ENCODE assay signal across 20 cellular contexts in genomic region chr14:95462491-95462890, GRCh38. TPM values are rescaled to one million over a fixed set of nuclear protein-coding genes. Genes with fewer than 3 reads are reported as not detected.
DNase-seq lines count a peak whose midpoint lies in the region; ATAC-seq and TF ChIP-seq lines count a peak whose summit lies in the region.
"Had no signal": no experiment of that assay in that cellular context is flagged by ENCODE, and none has a peak within 500 bp of the region (broad histone marks: within the 10 kb centered on the region; RNA-seq: fewer than 3 reads in every experiment).

No MANE protein-coding gene starts in this region.

- ATAC-seq in GM18519 (IDR thresholded peaks at IDR 0.05; ENCODE audit: low FRiP score, unreplicated experiment), result no peak

- no peaks in the 10 kb centered on the region for H3K9me3 Mint-ChIP-seq in activated CD4-positive, alpha-beta T cell treated with anti-CD3 and anti-CD28 coated beads, Interleukin-2, amount 10 ng/mL, durations not matched to agents 7 days and 5 days
- no peaks in the 10 kb centered on the region for H3K9me3 Mint-ChIP-seq in activated CD4-positive, alpha-beta T cell treated with anti-CD3 and anti-CD28 coated beads, Interleukin-2, amount 10 ng/mL, durations not matched to agents 24 days and 14 days
- H3K9me3 Mint-ChIP-seq in activated naive CD8-positive, alpha-beta T cell treated with anti-CD3 and anti-CD28 coated beads for 36 hours, result no peaks in the 10 kb centered on the region
- H3K9me3 Mint-ChIP-seq: HFFc6 had no signal

- H3K4me3 ChIP-seq in Loucy (ENCODE audit: low read length, poor library complexity, severe bottlenecking), result peak overlapping the region; percentile 42
- no peak overlapping the region for H3K4me3 ChIP-seq in spleen
- H3K4me3 ChIP-seq: ascending aorta, mucosa of descending colon, testis had no signal

- H3K27me3 ChIP-seq in Loucy (ENCODE audit: insufficient read depth, low read length, poor library complexity, severe bottlenecking), result no peaks in the 10 kb centered on the region
- H3K27me3 ChIP-seq in spleen (replicated peaks in 1 of 7), result no peaks in the 10 kb centered on the region
- H3K27me3 ChIP-seq: ascending aorta, neutrophil, testis had no signal

- peak overlapping the region; percentile 80 for H3K4me2 ChIP-seq in Loucy (ENCODE audit: low read depth, low read length, poor library complexity, severe bottlenecking)

- H3K27ac ChIP-seq in spleen, result peak overlapping the region in 5 of 8 donors; percentile 46 to 77 (median 67)
- H3K27ac ChIP-seq: neutrophil, testis had no signal

- no peaks in the 10 kb centered on the region for H3K36me3 ChIP-seq in Loucy (ENCODE audit: insufficient read depth, low read length)
- H3K36me3 ChIP-seq in spleen, result peaks cover 0 to 98% (median 22%) of the 10 kb centered on the region in 6 donors

- peaks cover 57% of the 10 kb centered on the region for H3K4me1 Mint-ChIP-seq in activated CD4-positive, alpha-beta T cell treated with anti-CD3 and anti-CD28 coated beads, Interleukin-2, amount 10 ng/mL, durations not matched to agents 7 days and 5 days
- peaks cover 34% of the 10 kb centered on the region for H3K4me1 Mint-ChIP-seq in activated CD4-positive, alpha-beta T cell treated with anti-CD3 and anti-CD28 coated beads, Interleukin-2, amount 10 ng/mL, durations not matched to agents 24 days and 14 days
- peaks cover 68% of the 10 kb centered on the region for H3K4me1 Mint-ChIP-seq in activated naive CD8-positive, alpha-beta T cell treated with anti-CD3 and anti-CD28 coated beads for 36 hours

- no peak for TF ChIP-seq POLR2A in spleen (IDR thresholded peaks at IDR 0.05)

- peaks cover 62% of the 10 kb centered on the region for H3K4me1 ChIP-seq in Loucy (ENCODE audit: insufficient read depth, low read length, poor library complexity, severe bottlenecking)
- peaks cover 7 to 51% (median 30%) of the 10 kb centered on the region in 6 donors for H3K4me1 ChIP-seq in spleen
- H3K4me1 ChIP-seq: testis had no signal

- no peaks in the 10 kb centered on the region for H3K9me2 ChIP-seq in Loucy (replicated peaks; ENCODE audit: low read depth, low read length)

- WGBS in spleen, 5 donors, result 80 to 93% (median 89%) methylated on average over 7 to 10 of the region's 10 CpGs

- H2AFZ ChIP-seq in Loucy (ENCODE audit: low read length), result no peak overlapping the region

- H3K9me3 ChIP-seq in Loucy (ENCODE audit: insufficient read depth, low read depth, low read length), result no peaks in the 10 kb centered on the region
- no peaks in the 10 kb centered on the region for H3K9me3 ChIP-seq in spleen
- H3K9me3 ChIP-seq: ascending aorta, mucosa of descending colon, neutrophil, testis had no signal

- intact Hi-C loops in activated CD4-positive, alpha-beta T cell treated with anti-CD3 and anti-CD28 coated beads, Interleukin-2, amount 10 ng/mL, durations not matched to agents 24 days and 14 days (cut with micrococcal nuclease), result loop anchor here (5.0 kb wide), 1 partner anchor 70 kb away; no protein-coding TSS in a partner anchor
- intact Hi-C loops in spleen (cut with DNase I; ENCODE audit: low total_unique reads), result no loop called here

- CTCF ChIA-PET in activated CD4-positive, alpha-beta T cell treated with anti-CD3 and anti-CD28 coated beads, Interleukin-2, amount 10 ng/mL, durations not matched to agents 7 days and 5 days (lab: Charles Lee), result interaction anchor here (0.6 to 3.0 kb wide), 4 partner anchors 10 to 623 kb away, joined by 3 to 10 read pairs (median 4); no protein-coding TSS in a partner anchor

- H3K36me3 Mint-ChIP-seq in activated CD4-positive, alpha-beta T cell treated with anti-CD3 and anti-CD28 coated beads, Interleukin-2, amount 10 ng/mL, durations not matched to agents 7 days and 5 days (ENCODE audit: low read depth), result peaks cover 72% of the 10 kb centered on the region
- H3K36me3 Mint-ChIP-seq in activated CD4-positive, alpha-beta T cell treated with anti-CD3 and anti-CD28 coated beads, Interleukin-2, amount 10 ng/mL, durations not matched to agents 24 days and 14 days (ENCODE audit: low read depth), result peaks cover 56% of the 10 kb centered on the region
- peaks cover 49% of the 10 kb centered on the region for H3K36me3 Mint-ChIP-seq in activated naive CD8-positive, alpha-beta T cell treated with anti-CD3 and anti-CD28 coated beads for 36 hours

- POLR2A ChIA-PET in activated CD4-positive, alpha-beta T cell treated with anti-CD3 and anti-CD28 coated beads, Interleukin-2, amount 10 ng/mL, durations not matched to agents 7 days and 5 days (lab: Charles Lee), result no interaction called here

- no peaks in the 10 kb centered on the region for H3K79me2 ChIP-seq in Loucy (ENCODE audit: insufficient read depth, low read length)

- H3K9ac ChIP-seq in Loucy (ENCODE audit: low read depth, low read length, poor library complexity, severe bottlenecking), result peak overlapping the region; percentile 84

- H3K27me3 Mint-ChIP-seq in activated CD4-positive, alpha-beta T cell treated with anti-CD3 and anti-CD28 coated beads, Interleukin-2, amount 10 ng/mL, durations not matched to agents 7 days and 5 days, result no peaks in the 10 kb centered on the region
- H3K27me3 Mint-ChIP-seq in activated CD4-positive, alpha-beta T cell treated with anti-CD3 and anti-CD28 coated beads, Interleukin-2, amount 10 ng/mL, durations not matched to agents 24 days and 14 days, result no peaks in the 10 kb centered on the region
- H3K27me3 Mint-ChIP-seq in activated naive CD8-positive, alpha-beta T cell treated with anti-CD3 and anti-CD28 coated beads for 36 hours, result no peaks in the 10 kb centered on the region

- H3K4me3 Mint-ChIP-seq in activated CD4-positive, alpha-beta T cell treated with anti-CD3 and anti-CD28 coated beads, Interleukin-2, amount 10 ng/mL, durations not matched to agents 7 days and 5 days, result peak overlapping the region; percentile 45
- no peak overlapping the region for H3K4me3 Mint-ChIP-seq in activated CD4-positive, alpha-beta T cell treated with anti-CD3 and anti-CD28 coated beads, Interleukin-2, amount 10 ng/mL, durations not matched to agents 24 days and 14 days
- no peak overlapping the region for H3K4me3 Mint-ChIP-seq in activated naive CD8-positive, alpha-beta T cell treated with anti-CD3 and anti-CD28 coated beads for 36 hours
- H3K4me3 Mint-ChIP-seq: HFFc6 had no signal

- peak overlapping the region; percentile 93 for H3K27ac Mint-ChIP-seq in activated CD4-positive, alpha-beta T cell treated with anti-CD3 and anti-CD28 coated beads, Interleukin-2, amount 10 ng/mL, durations not matched to agents 7 days and 5 days
- no peak overlapping the region for H3K27ac Mint-ChIP-seq in activated CD4-positive, alpha-beta T cell treated with anti-CD3 and anti-CD28 coated beads, Interleukin-2, amount 10 ng/mL, durations not matched to agents 24 days and 14 days
- peak overlapping the region; percentile 60 for H3K27ac Mint-ChIP-seq in activated naive CD8-positive, alpha-beta T cell treated with anti-CD3 and anti-CD28 coated beads for 36 hours

- DNase-seq in activated CD4-positive, alpha-beta T cell treated with anti-CD3 and anti-CD28 coated beads, Interleukin-2, amount 10 ng/mL, durations not matched to agents 7 days and 5 days, result no peak
- no peak for DNase-seq in activated CD4-positive, alpha-beta T cell treated with anti-CD3 and anti-CD28 coated beads, Interleukin-2, amount 10 ng/mL, durations not matched to agents 24 days and 14 days
- no peak for DNase-seq in activated naive CD8-positive, alpha-beta T cell treated with anti-CD3 and anti-CD28 coated beads for 36 hours
- DNase-seq in spleen (no peak), amygdala (lab: John Stamatoyannopoulos, UW) (no peak), activated gamma-delta T cell treated with Interleukin-2 at 50 U/mL for 16 hours (no peak)
- DNase-seq: activated CD4-positive, alpha-beta T cell treated with anti-CD3 and anti-CD28 coated beads, Interleukin-2, amount 50 U/mL, for 48 hours; DND-41; effector CD8-positive, alpha-beta T cell; HFFc6; mucosa of descending colon; NCI-H1930; NCI-H345; retina; stimulated activated CD4-positive, alpha-beta T cell treated with anti-CD3 and anti-CD28 coated beads, Interleukin-12 subunit alpha, Interleukin-12 subunit beta, amount 100 ng/mL, for 4 hours; testis had no signal

- TF ChIP-seq CTCF in Loucy (conservative IDR thresholded peaks at IDR 0.05; ENCODE audit: low read length), result no peak
- TF ChIP-seq CTCF in spleen (IDR thresholded peaks at IDR 0.05 in 8 of 11, conservative IDR thresholded peaks at IDR 0.05 in 3 of 11), result no peak

- H4K20me1 ChIP-seq in Loucy (ENCODE audit: insufficient read depth, low read length, poor library complexity, severe bottlenecking), result no peaks in the 10 kb centered on the region

- peaks cover 22% of the 10 kb centered on the region for H3F3A ChIP-seq in Loucy (ENCODE audit: low read depth)

RNA-seq across cellular contexts. Expression of gene SYNE3, which starts 54.0 kb away (rescaled TPM):
- total RNA-seq in activated CD4-positive, alpha-beta T cell treated with anti-CD3 and anti-CD28 coated beads, Interleukin-2, amount 10 ng/mL, durations not matched to agents 7 days and 5 days, result 10 to 100 TPM; 81.0 to 95.8 TPM
- 45.2 and 46.3 TPM in 2 replicates for total RNA-seq in activated CD4-positive, alpha-beta T cell treated with anti-CD3 and anti-CD28 coated beads, Interleukin-2, amount 10 ng/mL, durations not matched to agents 24 days and 14 days
- 10 to 100 TPM; 38.0 to 38.8 TPM for total RNA-seq in activated naive CD8-positive, alpha-beta T cell treated with anti-CD3 and anti-CD28 coated beads for 36 hours
- total RNA-seq in spleen, result 10 to 100 TPM; 26.8 to 34.5 (median 28.9) TPM
- 1 to 10 TPM; 1.4 to 5.2 (median 1.8) TPM for polyA plus RNA-seq in spleen
